ENCODE assay signal across 1 cellular context in the genomic region with DNA sequence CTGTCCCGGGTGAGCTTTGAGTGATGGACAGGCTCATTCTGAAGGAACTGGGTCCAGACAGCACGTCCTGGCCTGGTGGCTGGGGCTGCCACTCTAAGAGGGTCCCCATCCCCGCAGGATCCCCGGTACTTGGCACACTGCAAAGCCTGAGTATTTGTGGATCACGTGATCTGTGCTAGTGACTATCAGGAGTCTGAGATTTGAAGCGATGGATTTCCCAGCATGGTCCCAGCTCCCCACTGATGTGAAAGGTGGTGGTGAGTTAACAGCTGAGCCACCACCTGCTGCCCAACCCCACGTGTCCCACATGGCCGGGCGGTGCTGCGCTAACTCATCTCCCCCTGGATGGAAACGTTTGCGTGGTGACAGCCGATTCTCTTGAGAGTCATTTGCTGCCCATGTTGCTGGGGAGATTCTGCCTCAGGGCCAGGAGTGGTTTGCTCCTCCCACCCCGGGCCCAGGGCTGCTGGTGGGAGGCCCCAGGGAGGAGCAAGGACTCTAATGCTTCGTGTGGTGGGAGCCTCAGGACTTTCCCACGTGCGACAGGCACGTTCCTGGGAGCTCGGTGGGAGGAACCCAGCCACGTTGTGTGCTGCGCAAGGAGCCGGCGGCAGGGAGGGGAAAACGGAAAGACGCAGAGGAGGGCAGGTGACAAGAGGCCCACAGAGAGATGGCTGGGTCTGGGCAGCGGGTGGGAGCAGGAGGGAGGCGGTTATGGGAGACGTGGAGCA.
A peak's percentile ranks its signal among the peaks of the same experiment; 100 is the strongest.
TF ChIP-seq lines count a peak whose summit lies in the region.

No MANE protein-coding gene starts in this region.

TF ChIP-seq in K562, 482 proteins besides CTCF, POLR2A, EP300 and RAD21 (continued from another document and continues in another):
- TF ChIP-seq, protein P1, sequence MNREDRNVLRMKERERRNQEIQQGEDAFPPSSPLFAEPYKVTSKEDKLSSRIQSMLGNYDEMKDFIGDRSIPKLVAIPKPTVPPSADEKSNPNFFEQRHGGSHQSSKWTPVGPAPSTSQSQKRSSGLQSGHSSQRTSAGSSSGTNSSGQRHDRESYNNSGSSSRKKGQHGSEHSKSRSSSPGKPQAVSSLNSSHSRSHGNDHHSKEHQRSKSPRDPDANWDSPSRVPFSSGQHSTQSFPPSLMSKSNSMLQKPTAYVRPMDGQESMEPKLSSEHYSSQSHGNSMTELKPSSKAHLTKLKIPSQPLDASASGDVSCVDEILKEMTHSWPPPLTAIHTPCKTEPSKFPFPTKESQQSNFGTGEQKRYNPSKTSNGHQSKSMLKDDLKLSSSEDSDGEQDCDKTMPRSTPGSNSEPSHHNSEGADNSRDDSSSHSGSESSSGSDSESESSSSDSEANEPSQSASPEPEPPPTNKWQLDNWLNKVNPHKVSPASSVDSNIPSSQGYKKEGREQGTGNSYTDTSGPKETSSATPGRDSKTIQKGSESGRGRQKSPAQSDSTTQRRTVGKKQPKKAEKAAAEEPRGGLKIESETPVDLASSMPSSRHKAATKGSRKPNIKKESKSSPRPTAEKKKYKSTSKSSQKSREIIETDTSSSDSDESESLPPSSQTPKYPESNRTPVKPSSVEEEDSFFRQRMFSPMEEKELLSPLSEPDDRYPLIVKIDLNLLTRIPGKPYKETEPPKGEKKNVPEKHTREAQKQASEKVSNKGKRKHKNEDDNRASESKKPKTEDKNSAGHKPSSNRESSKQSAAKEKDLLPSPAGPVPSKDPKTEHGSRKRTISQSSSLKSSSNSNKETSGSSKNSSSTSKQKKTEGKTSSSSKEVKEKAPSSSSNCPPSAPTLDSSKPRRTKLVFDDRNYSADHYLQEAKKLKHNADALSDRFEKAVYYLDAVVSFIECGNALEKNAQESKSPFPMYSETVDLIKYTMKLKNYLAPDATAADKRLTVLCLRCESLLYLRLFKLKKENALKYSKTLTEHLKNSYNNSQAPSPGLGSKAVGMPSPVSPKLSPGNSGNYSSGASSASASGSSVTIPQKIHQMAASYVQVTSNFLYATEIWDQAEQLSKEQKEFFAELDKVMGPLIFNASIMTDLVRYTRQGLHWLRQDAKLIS (CRISPR knock-in tag; IDR thresholded peaks at IDR 0.05): peak; percentile 87; the same call in 1 of the 2 replicates
- TF ChIP-seq SP2 (IDR thresholded peaks at IDR 0.05; ENCODE audit: extremely low read depth, low read depth, low read length, poor library complexity, severe bottlenecking) (no peak), PHTF2 (CRISPR knock-in tag; IDR thresholded peaks at IDR 0.05) (no peak), ZNF431 (CRISPR knock-in tag; IDR thresholded peaks at IDR 0.05) (no peak), MTA2 (IDR thresholded peaks at IDR 0.05; ENCODE audit: low read depth) (0 out of 2 replicates have a peak, but pooled peaks have one; percentile 12), HEY1 (CRISPR knock-in tag; IDR thresholded peaks at IDR 0.05; ENCODE audit: borderline replicate concordance) (no peak), POLR2AphosphoS5 (IDR thresholded peaks at IDR 0.05; ENCODE audit: control insufficient read depth, insufficient read depth, low read depth, low read length) (no peak), ARHGAP35 (IDR thresholded peaks at IDR 0.05; ENCODE audit: partially characterized antibody) (no peak), ZBTB17 (CRISPR knock-in tag; IDR thresholded peaks at IDR 0.05) (no peak), HNRNPUL1 (IDR thresholded peaks at IDR 0.05; ENCODE audit: low read length) (no peak), RBM22 (IDR thresholded peaks at IDR 0.05; ENCODE audit: low read depth, low read length, poor library complexity, severe bottlenecking) (no peak), OTX1 (CRISPR knock-in tag; IDR thresholded peaks at IDR 0.05) (peak; percentile 64; the same call in 1 of the 2 replicates), SMARCA5 (IDR thresholded peaks at IDR 0.05) (peak; percentile 76), ZC3H8 (IDR thresholded peaks at IDR 0.05) (no peak), NFRKB (IDR thresholded peaks at IDR 0.05; ENCODE audit: low read depth) (peak; percentile 38; the same call in 1 of the 2 replicates), SIN3B (IDR thresholded peaks at IDR 0.05; ENCODE audit: low read depth) (no peak), NCOA2 (IDR thresholded peaks at IDR 0.05; ENCODE audit: partially characterized antibody in 2 of 2) (no peak), MIER1 (IDR thresholded peaks at IDR 0.05; ENCODE audit: low read depth) (no peak), TFAM (CRISPR knock-in tag; conservative IDR thresholded peaks at IDR 0.05) (no peak), STAT5A (IDR thresholded peaks at IDR 0.05; ENCODE audit: borderline replicate concordance, low read length) (no peak)
- TF ChIP-seq, protein P2, sequence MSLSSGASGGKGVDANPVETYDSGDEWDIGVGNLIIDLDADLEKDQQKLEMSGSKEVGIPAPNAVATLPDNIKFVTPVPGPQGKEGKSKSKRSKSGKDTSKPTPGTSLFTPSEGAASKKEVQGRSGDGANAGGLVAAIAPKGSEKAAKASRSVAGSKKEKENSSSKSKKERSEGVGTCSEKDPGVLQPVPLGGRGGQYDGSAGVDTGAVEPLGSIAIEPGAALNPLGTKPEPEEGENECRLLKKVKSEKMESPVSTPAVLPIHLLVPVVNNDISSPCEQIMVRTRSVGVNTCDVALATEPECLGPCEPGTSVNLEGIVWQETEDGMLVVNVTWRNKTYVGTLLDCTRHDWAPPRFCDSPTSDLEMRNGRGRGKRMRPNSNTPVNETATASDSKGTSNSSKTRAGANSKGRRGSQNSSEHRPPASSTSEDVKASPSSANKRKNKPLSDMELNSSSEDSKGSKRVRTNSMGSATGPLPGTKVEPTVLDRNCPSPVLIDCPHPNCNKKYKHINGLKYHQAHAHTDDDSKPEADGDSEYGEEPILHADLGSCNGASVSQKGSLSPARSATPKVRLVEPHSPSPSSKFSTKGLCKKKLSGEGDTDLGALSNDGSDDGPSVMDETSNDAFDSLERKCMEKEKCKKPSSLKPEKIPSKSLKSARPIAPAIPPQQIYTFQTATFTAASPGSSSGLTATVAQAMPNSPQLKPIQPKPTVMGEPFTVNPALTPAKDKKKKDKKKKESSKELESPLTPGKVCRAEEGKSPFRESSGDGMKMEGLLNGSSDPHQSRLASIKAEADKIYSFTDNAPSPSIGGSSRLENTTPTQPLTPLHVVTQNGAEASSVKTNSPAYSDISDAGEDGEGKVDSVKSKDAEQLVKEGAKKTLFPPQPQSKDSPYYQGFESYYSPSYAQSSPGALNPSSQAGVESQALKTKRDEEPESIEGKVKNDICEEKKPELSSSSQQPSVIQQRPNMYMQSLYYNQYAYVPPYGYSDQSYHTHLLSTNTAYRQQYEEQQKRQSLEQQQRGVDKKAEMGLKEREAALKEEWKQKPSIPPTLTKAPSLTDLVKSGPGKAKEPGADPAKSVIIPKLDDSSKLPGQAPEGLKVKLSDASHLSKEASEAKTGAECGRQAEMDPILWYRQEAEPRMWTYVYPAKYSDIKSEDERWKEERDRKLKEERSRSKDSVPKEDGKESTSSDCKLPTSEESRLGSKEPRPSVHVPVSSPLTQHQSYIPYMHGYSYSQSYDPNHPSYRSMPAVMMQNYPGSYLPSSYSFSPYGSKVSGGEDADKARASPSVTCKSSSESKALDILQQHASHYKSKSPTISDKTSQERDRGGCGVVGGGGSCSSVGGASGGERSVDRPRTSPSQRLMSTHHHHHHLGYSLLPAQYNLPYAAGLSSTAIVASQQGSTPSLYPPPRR (CRISPR knock-in tag; IDR thresholded peaks at IDR 0.05; ENCODE audit: borderline replicate concordance): no peak
- TF ChIP-seq, protein P3, sequence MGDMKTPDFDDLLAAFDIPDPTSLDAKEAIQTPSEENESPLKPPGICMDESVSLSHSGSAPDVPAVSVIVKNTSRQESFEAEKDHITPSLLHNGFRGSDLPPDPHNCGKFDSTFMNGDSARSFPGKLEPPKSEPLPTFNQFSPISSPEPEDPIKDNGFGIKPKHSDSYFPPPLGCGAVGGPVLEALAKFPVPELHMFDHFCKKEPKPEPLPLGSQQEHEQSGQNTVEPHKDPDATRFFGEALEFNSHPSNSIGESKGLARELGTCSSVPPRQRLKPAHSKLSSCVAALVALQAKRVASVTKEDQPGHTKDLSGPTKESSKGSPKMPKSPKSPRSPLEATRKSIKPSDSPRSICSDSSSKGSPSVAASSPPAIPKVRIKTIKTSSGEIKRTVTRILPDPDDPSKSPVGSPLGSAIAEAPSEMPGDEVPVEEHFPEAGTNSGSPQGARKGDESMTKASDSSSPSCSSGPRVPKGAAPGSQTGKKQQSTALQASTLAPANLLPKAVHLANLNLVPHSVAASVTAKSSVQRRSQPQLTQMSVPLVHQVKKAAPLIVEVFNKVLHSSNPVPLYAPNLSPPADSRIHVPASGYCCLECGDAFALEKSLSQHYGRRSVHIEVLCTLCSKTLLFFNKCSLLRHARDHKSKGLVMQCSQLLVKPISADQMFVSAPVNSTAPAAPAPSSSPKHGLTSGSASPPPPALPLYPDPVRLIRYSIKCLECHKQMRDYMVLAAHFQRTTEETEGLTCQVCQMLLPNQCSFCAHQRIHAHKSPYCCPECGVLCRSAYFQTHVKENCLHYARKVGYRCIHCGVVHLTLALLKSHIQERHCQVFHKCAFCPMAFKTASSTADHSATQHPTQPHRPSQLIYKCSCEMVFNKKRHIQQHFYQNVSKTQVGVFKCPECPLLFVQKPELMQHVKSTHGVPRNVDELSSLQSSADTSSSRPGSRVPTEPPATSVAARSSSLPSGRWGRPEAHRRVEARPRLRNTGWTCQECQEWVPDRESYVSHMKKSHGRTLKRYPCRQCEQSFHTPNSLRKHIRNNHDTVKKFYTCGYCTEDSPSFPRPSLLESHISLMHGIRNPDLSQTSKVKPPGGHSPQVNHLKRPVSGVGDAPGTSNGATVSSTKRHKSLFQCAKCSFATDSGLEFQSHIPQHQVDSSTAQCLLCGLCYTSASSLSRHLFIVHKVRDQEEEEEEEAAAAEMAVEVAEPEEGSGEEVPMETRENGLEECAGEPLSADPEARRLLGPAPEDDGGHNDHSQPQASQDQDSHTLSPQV (IDR thresholded peaks at IDR 0.05): peak; percentile 74; the same call in 1 of the 2 replicates
- TF ChIP-seq, protein P4, sequence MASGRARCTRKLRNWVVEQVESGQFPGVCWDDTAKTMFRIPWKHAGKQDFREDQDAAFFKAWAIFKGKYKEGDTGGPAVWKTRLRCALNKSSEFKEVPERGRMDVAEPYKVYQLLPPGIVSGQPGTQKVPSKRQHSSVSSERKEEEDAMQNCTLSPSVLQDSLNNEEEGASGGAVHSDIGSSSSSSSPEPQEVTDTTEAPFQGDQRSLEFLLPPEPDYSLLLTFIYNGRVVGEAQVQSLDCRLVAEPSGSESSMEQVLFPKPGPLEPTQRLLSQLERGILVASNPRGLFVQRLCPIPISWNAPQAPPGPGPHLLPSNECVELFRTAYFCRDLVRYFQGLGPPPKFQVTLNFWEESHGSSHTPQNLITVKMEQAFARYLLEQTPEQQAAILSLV (tag; IDR thresholded peaks at IDR 0.05): peak; percentile 64; the same call in 1 of the 2 replicates
- TF ChIP-seq, protein P5, sequence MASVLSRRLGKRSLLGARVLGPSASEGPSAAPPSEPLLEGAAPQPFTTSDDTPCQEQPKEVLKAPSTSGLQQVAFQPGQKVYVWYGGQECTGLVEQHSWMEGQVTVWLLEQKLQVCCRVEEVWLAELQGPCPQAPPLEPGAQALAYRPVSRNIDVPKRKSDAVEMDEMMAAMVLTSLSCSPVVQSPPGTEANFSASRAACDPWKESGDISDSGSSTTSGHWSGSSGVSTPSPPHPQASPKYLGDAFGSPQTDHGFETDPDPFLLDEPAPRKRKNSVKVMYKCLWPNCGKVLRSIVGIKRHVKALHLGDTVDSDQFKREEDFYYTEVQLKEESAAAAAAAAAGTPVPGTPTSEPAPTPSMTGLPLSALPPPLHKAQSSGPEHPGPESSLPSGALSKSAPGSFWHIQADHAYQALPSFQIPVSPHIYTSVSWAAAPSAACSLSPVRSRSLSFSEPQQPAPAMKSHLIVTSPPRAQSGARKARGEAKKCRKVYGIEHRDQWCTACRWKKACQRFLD (CRISPR knock-in tag; IDR thresholded peaks at IDR 0.05): 0 out of 2 replicates have a peak, but pooled peaks have one; percentile 16
- TF ChIP-seq, protein P6, sequence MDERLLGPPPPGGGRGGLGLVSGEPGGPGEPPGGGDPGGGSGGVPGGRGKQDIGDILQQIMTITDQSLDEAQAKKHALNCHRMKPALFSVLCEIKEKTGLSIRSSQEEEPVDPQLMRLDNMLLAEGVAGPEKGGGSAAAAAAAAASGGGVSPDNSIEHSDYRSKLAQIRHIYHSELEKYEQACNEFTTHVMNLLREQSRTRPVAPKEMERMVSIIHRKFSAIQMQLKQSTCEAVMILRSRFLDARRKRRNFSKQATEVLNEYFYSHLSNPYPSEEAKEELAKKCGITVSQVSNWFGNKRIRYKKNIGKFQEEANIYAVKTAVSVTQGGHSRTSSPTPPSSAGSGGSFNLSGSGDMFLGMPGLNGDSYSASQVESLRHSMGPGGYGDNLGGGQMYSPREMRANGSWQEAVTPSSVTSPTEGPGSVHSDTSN (CRISPR knock-in tag; IDR thresholded peaks at IDR 0.05; ENCODE audit: low read depth): no peak
- TF ChIP-seq, protein P6 (tag; conservative IDR thresholded peaks at IDR 0.05; ENCODE audit: low read depth): no peak
- TF ChIP-seq, protein P7, sequence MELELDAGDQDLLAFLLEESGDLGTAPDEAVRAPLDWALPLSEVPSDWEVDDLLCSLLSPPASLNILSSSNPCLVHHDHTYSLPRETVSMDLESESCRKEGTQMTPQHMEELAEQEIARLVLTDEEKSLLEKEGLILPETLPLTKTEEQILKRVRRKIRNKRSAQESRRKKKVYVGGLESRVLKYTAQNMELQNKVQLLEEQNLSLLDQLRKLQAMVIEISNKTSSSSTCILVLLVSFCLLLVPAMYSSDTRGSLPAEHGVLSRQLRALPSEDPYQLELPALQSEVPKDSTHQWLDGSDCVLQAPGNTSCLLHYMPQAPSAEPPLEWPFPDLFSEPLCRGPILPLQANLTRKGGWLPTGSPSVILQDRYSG (tag; conservative IDR thresholded peaks at IDR 0.05; ENCODE audit: low read depth): peak; percentile 67; the same call in 1 of the 2 replicates
- TF ChIP-seq, protein P8, sequence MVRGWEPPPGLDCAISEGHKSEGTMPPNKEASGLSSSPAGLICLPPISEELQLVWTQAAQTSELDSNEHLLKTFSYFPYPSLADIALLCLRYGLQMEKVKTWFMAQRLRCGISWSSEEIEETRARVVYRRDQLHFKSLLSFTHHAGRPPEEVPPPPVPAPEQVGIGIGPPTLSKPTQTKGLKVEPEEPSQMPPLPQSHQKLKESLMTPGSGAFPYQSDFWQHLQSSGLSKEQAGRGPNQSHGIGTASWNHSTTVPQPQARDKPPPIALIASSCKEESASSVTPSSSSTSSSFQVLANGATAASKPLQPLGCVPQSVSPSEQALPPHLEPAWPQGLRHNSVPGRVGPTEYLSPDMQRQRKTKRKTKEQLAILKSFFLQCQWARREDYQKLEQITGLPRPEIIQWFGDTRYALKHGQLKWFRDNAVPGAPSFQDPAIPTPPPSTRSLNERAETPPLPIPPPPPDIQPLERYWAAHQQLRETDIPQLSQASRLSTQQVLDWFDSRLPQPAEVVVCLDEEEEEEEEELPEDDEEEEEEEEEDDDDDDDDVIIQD (CRISPR knock-in tag; IDR thresholded peaks at IDR 0.05): no peak
